ENCODE assay signal across 3 cellular contexts in the genomic region with DNA sequence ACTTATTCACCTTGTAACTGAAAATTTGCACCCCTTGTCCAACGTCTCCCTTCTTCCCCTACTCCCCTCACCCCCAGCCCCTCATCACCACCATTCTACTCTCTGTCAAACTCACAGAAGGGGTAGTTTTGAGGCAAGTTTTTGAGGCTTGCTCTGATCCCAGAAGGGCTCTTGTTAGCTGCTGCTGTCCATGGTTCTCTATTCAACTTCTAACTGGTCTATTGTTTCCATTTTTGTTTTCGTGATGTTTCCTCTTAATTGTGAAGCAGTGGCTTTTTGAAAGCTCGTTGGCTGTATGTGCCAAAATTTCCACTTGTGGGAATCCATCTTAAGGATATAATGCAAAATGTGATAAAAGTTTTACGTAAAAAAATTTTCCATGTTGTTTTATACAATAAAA.
A peak's percentile ranks its signal among the peaks of the same experiment; 100 is the strongest.
TF ChIP-seq lines count a peak whose summit lies in the region.

No MANE protein-coding gene starts in this region.

TF ChIP-seq in SK-N-SH, 30 proteins besides CTCF, POLR2A, EP300 and RAD21:
- TF ChIP-seq, protein P1, sequence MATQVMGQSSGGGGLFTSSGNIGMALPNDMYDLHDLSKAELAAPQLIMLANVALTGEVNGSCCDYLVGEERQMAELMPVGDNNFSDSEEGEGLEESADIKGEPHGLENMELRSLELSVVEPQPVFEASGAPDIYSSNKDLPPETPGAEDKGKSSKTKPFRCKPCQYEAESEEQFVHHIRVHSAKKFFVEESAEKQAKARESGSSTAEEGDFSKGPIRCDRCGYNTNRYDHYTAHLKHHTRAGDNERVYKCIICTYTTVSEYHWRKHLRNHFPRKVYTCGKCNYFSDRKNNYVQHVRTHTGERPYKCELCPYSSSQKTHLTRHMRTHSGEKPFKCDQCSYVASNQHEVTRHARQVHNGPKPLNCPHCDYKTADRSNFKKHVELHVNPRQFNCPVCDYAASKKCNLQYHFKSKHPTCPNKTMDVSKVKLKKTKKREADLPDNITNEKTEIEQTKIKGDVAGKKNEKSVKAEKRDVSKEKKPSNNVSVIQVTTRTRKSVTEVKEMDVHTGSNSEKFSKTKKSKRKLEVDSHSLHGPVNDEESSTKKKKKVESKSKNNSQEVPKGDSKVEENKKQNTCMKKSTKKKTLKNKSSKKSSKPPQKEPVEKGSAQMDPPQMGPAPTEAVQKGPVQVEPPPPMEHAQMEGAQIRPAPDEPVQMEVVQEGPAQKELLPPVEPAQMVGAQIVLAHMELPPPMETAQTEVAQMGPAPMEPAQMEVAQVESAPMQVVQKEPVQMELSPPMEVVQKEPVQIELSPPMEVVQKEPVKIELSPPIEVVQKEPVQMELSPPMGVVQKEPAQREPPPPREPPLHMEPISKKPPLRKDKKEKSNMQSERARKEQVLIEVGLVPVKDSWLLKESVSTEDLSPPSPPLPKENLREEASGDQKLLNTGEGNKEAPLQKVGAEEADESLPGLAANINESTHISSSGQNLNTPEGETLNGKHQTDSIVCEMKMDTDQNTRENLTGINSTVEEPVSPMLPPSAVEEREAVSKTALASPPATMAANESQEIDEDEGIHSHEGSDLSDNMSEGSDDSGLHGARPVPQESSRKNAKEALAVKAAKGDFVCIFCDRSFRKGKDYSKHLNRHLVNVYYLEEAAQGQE (IDR thresholded peaks at IDR 0.05; ENCODE audit: low read depth, low read length) = peak; percentile 57; the same call in 1 of the 2 replicates
- no peak for TF ChIP-seq SMC3 (IDR thresholded peaks at IDR 0.05; ENCODE audit: low read depth, low read length)
- TF ChIP-seq, protein P2, sequence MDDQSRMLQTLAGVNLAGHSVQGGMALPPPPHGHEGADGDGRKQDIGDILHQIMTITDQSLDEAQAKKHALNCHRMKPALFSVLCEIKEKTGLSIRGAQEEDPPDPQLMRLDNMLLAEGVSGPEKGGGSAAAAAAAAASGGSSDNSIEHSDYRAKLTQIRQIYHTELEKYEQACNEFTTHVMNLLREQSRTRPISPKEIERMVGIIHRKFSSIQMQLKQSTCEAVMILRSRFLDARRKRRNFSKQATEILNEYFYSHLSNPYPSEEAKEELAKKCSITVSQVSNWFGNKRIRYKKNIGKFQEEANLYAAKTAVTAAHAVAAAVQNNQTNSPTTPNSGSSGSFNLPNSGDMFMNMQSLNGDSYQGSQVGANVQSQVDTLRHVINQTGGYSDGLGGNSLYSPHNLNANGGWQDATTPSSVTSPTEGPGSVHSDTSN (IDR thresholded peaks at IDR 0.05) = no peak

TF ChIP-seq in SK-N-SH treated with all-trans-retinoic acid at 6 μM for 48 hours, 23 proteins besides CTCF, POLR2A, EP300 and RAD21:
- no peak for TF ChIP-seq TCF4 (CRISPR knock-in tag; IDR thresholded peaks at IDR 0.05; ENCODE audit: borderline replicate concordance)
- no peak for TF ChIP-seq ZFP3 (CRISPR knock-in tag; IDR thresholded peaks at IDR 0.05)
- TF ChIP-seq TOX (CRISPR knock-in tag; IDR thresholded peaks at IDR 0.05; ENCODE audit: borderline replicate concordance) = no peak
- TF ChIP-seq ZNF8 (CRISPR knock-in tag; IDR thresholded peaks at IDR 0.05) = no peak
- TF ChIP-seq ZFP30 (CRISPR knock-in tag; IDR thresholded peaks at IDR 0.05) = no peak
- no peak for TF ChIP-seq ISL1 (CRISPR knock-in tag; IDR thresholded peaks at IDR 0.05)
- no peak for TF ChIP-seq BACH2 (CRISPR knock-in tag; IDR thresholded peaks at IDR 0.05; ENCODE audit: borderline replicate concordance)
- TF ChIP-seq RARB (CRISPR knock-in tag; IDR thresholded peaks at IDR 0.05) = no peak

TF ChIP-seq in HCT116, 20 proteins besides CTCF, POLR2A, EP300 and RAD21:
- no peak for TF ChIP-seq POLR2AphosphoS5 (IDR thresholded peaks at IDR 0.05; ENCODE audit: low read depth, low read length)
- TF ChIP-seq, protein P1 (IDR thresholded peaks at IDR 0.05; ENCODE audit: low read depth) = peak; percentile 15; the same call in 1 of the 2 replicates
